1 cellular context compared by ENCODE assay signal in the genomic region with DNA sequence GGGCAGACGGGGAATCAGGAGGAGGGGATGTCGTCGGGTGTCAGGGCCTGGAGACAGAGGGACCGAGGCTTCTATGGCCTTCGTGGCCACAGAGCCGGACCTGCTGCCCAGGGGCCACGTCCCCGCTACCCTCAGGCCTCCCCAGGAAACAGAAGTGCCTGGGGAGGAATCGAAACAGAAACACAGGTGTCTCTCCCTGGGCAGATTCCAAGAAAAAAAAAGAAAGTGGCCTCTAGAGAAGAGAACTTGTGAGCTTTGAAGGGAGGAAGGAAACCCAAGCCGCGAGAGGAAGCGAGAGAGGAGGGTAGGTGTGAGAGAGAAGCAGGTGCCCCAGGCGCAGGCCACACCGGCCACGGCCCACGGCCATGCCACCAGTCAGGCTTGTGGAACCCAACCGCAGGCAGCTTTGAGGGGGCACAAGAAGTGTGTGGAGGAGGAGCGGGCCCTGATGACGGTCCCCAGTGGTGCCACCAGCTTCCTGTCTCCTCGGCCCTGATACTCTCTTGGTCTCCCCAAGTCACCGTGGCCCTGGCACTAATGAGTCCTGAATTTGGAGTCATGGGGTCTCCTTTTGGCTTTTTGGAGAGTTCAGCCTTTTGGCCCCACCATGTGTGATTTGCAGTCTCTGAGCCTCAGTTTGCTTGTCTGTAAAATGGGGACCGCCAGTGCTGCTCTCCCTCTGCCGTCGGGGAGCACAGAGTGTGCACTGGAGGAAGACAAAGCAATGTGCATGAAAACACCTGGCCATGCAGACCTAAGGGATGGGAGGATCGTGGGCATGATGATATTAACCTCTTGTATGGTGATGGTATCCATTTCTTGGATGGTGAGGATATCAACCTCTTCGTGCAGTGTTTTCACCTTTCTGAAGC.
TF ChIP-seq lines count a peak whose summit lies in the region.

No MANE protein-coding gene starts in this region.

TF ChIP-seq in IMR-90, 13 proteins besides CTCF, POLR2A, EP300 and RAD21:
- TF ChIP-seq, protein P1, sequence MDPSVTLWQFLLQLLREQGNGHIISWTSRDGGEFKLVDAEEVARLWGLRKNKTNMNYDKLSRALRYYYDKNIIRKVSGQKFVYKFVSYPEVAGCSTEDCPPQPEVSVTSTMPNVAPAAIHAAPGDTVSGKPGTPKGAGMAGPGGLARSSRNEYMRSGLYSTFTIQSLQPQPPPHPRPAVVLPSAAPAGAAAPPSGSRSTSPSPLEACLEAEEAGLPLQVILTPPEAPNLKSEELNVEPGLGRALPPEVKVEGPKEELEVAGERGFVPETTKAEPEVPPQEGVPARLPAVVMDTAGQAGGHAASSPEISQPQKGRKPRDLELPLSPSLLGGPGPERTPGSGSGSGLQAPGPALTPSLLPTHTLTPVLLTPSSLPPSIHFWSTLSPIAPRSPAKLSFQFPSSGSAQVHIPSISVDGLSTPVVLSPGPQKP (IDR thresholded peaks at IDR 0.05; ENCODE audit: borderline replicate concordance, low read depth, low read length): no peak
- TF ChIP-seq RFX5 (IDR thresholded peaks at IDR 0.05; ENCODE audit: low read depth, low read length) (no peak), CHD1 (IDR thresholded peaks at IDR 0.05; ENCODE audit: low read depth, low read length) (no peak), NFE2L2 (IDR thresholded peaks at IDR 0.05; ENCODE audit: low read depth, low read length) (no peak), FOS (IDR thresholded peaks at IDR 0.05; ENCODE audit: low read depth, low read length) (no peak), RCOR1 (IDR thresholded peaks at IDR 0.05; ENCODE audit: insufficient replicate concordance, low read length) (no peak), MAZ (IDR thresholded peaks at IDR 0.05; ENCODE audit: borderline replicate concordance, low read depth, low read length) (no peak), CEBPB (IDR thresholded peaks at IDR 0.05; ENCODE audit: low read depth, low read length) (no peak), BHLHE40 (IDR thresholded peaks at IDR 0.05; ENCODE audit: low read depth, low read length) (no peak), MXI1 (IDR thresholded peaks at IDR 0.05; ENCODE audit: borderline replicate concordance, low read depth, low read length) (no peak), SMC3 (IDR thresholded peaks at IDR 0.05; ENCODE audit: low read depth, low read length) (no peak), MAFK (IDR thresholded peaks at IDR 0.05; ENCODE audit: low read depth, low read length) (no peak)
- TF ChIP-seq, protein P2, sequence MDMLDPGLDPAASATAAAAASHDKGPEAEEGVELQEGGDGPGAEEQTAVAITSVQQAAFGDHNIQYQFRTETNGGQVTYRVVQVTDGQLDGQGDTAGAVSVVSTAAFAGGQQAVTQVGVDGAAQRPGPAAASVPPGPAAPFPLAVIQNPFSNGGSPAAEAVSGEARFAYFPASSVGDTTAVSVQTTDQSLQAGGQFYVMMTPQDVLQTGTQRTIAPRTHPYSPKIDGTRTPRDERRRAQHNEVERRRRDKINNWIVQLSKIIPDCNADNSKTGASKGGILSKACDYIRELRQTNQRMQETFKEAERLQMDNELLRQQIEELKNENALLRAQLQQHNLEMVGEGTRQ (IDR thresholded peaks at IDR 0.05; ENCODE audit: low read depth, low read length): no peak
